ENCODE assay signal across 31 cellular contexts in genomic region chr1:114116086-114116485, GRCh38. TPM values are rescaled to one million over a fixed set of nuclear protein-coding genes. Genes with fewer than 3 reads are reported as not detected.
"Had no signal": no experiment of that assay in that cellular context is flagged by ENCODE, and none has a peak within 500 bp of the region (broad histone marks: within the 10 kb centered on the region; RNA-seq: fewer than 3 reads in every experiment).

No MANE protein-coding gene starts in this region.

- H3K9me3 Mint-ChIP-seq: activated CD4-positive, alpha-beta memory T cell treated with anti-CD3 and anti-CD28 coated beads, Interleukin-2, amount 10 ng/mL, durations not matched to agents 7 days and 5 days; activated naive CD4-positive, alpha-beta T cell treated with anti-CD3 and anti-CD28 coated beads for 36 hours; activated naive CD8-positive, alpha-beta T cell treated with anti-CD3 and anti-CD28 coated beads for 36 hours; activated T-helper 17 cell treated with anti-CD3 and anti-CD28 coated beads, Interleukin-2, amount 50 U/mL, for 72 hours had no signal

- H3K4me3 Mint-ChIP-seq: activated CD4-positive, alpha-beta memory T cell treated with anti-CD3 and anti-CD28 coated beads, Interleukin-2, amount 10 ng/mL, durations not matched to agents 7 days and 5 days; activated CD4-positive, alpha-beta T cell treated with anti-CD3 and anti-CD28 coated beads for 36 hours; activated naive CD4-positive, alpha-beta T cell treated with anti-CD3 and anti-CD28 coated beads for 36 hours; activated naive CD8-positive, alpha-beta T cell treated with anti-CD3 and anti-CD28 coated beads for 36 hours; activated T-helper 17 cell treated with anti-CD3 and anti-CD28 coated beads, Interleukin-2, amount 50 U/mL, for 72 hours had no signal

- H3K27ac Mint-ChIP-seq: activated CD4-positive, alpha-beta memory T cell treated with anti-CD3 and anti-CD28 coated beads, Interleukin-2, amount 10 ng/mL, durations not matched to agents 7 days and 5 days; activated CD4-positive, alpha-beta T cell treated with anti-CD3 and anti-CD28 coated beads for 36 hours; activated naive CD4-positive, alpha-beta T cell treated with anti-CD3 and anti-CD28 coated beads for 36 hours; activated naive CD8-positive, alpha-beta T cell treated with anti-CD3 and anti-CD28 coated beads for 36 hours; activated T-helper 17 cell treated with anti-CD3 and anti-CD28 coated beads, Interleukin-2, amount 50 U/mL, for 72 hours had no signal

- H3K4me3 ChIP-seq: cardiac muscle cell, MG63 had no signal

- H3K27me3 ChIP-seq: brain microvascular endothelial cell, cardiac muscle cell, MG63 had no signal

- H3K27me3 Mint-ChIP-seq: activated CD4-positive, alpha-beta memory T cell treated with anti-CD3 and anti-CD28 coated beads, Interleukin-2, amount 10 ng/mL, durations not matched to agents 7 days and 5 days; activated CD4-positive, alpha-beta T cell treated with anti-CD3 and anti-CD28 coated beads for 36 hours; activated naive CD8-positive, alpha-beta T cell treated with anti-CD3 and anti-CD28 coated beads for 36 hours; activated T-helper 17 cell treated with anti-CD3 and anti-CD28 coated beads, Interleukin-2, amount 50 U/mL, for 72 hours had no signal

- H3K27ac ChIP-seq: brain microvascular endothelial cell, cardiac muscle cell, VCaP had no signal

- H3K4me2 ChIP-seq: SK-N-SH had no signal

- ATAC-seq: activated CD4-positive, alpha-beta T cell treated with anti-CD3 and anti-CD28 coated beads for 36 hours; activated T-helper 17 cell treated with anti-CD3 and anti-CD28 coated beads, Interleukin-2, amount 50 U/mL, for 72 hours; Panc1; Right ventricle myocardium inferior had no signal

- DNase-seq: activated CD4-positive, alpha-beta memory T cell treated with anti-CD3 and anti-CD28 coated beads, Interleukin-2, amount 10 ng/mL, durations not matched to agents 7 days and 5 days; activated CD4-positive, alpha-beta T cell treated with anti-CD3 and anti-CD28 coated beads for 36 hours; activated CD4-positive, alpha-beta T cell treated with anti-CD3 and anti-CD28 coated beads, Interleukin-2, amount 50 U/mL, for 1 hour; activated gamma-delta T cell; activated naive CD4-positive, alpha-beta T cell treated with anti-CD3 and anti-CD28 coated beads for 36 hours; activated naive CD8-positive, alpha-beta T cell treated with anti-CD3 and anti-CD28 coated beads for 36 hours; activated T-cell treated with anti-CD3 and anti-CD28 coated beads for 4 hours; activated T-cell treated with anti-CD3 and anti-CD28 coated beads, Interleukin-2, amount 50 U/mL, for 48 hours; brain microvascular endothelial cell; MG63; MV-4-11; NCI-H1092 treated with DMSO at 0.1 percent for 48 hours; NCI-H1417 treated with DMSO at 0.1 percent for 48 hours; NCI-H1694; NCI-H2029; NCI-H2107; NCI-H2171 treated with DMSO at 0.1 percent for 48 hours; NCI-H226; NCI-H524 treated with DMSO at 0.1 percent for 48 hours; NCI-H82; RPMI8226; SK-N-SH; T-helper 1 cell had no signal

- H3K36me3 ChIP-seq: brain microvascular endothelial cell, cardiac muscle cell, MG63 had no signal

- H3K36me3 Mint-ChIP-seq: activated naive CD8-positive, alpha-beta T cell treated with anti-CD3 and anti-CD28 coated beads for 36 hours had no signal

- H3K9me3 ChIP-seq: MG63, SK-N-SH had no signal

RNA-seq across cellular contexts. Expression of gene SYT6, which starts 37.6 kb away (rescaled TPM):
- total RNA-seq: activated CD4-positive, alpha-beta memory T cell treated with anti-CD3 and anti-CD28 coated beads, Interleukin-2, amount 10 ng/mL, durations not matched to agents 7 days and 5 days; activated CD4-positive, alpha-beta T cell treated with anti-CD3 and anti-CD28 coated beads for 36 hours; activated CD8-positive, alpha-beta memory T cell treated with anti-CD3 and anti-CD28 coated beads for 36 hours; activated naive CD4-positive, alpha-beta T cell treated with anti-CD3 and anti-CD28 coated beads for 36 hours; activated naive CD8-positive, alpha-beta T cell treated with anti-CD3 and anti-CD28 coated beads for 36 hours; activated T-helper 17 cell treated with anti-CD3 and anti-CD28 coated beads, Interleukin-2, amount 50 U/mL, for 72 hours; OCI-LY7; Right ventricle myocardium inferior; T-helper 2 cell treated with Interferon-gamma antibody and Interleukin-4, amounts not matched to agents 100 ng/mL and 5 ng/mL, for 36 hours had no signal
